7 cellular contexts compared by ENCODE assay signal in genomic region chr2:227482638-227483340, GRCh38. TPM values are rescaled to one million over a fixed set of nuclear protein-coding genes. Genes with fewer than 3 reads are reported as not detected.
A peak's percentile ranks its signal among the peaks of the same experiment; 100 is the strongest.
DNase-seq lines count a peak whose midpoint lies in the region; ATAC-seq and TF ChIP-seq lines count a peak whose summit lies in the region.

No MANE protein-coding gene starts in this region.

- H3K36me3 ChIP-seq in mesenchymal stem cell (ENCODE audit: control insufficient read depth in 1 of 2, insufficient read depth in 2 of 2, low read depth in 1 of 2, low read length in 2 of 2) = no peaks in the 10 kb centered on the region
- no peaks in the 10 kb centered on the region for H3K36me3 ChIP-seq in suprapubic skin
- H3K36me3 ChIP-seq in Caco-2 (ENCODE audit: control insufficient read depth, insufficient read depth, low read length) = no peaks in the 10 kb centered on the region
- H3K36me3 ChIP-seq in gastroesophageal sphincter = no peaks in the 10 kb centered on the region

- H3K27ac ChIP-seq in mesenchymal stem cell (ENCODE audit: low read length, poor library complexity, severe bottlenecking) (no peak overlapping the region), suprapubic skin (no peak overlapping the region), gastroesophageal sphincter (no peak overlapping the region)

- H3K4me3 ChIP-seq in mesenchymal stem cell (ENCODE audit: insufficient read depth in 1 of 2, low read depth in 1 of 2, low read length in 2 of 2) = no peak overlapping the region
- H3K4me3 ChIP-seq in suprapubic skin = no peak overlapping the region
- no peak overlapping the region for H3K4me3 ChIP-seq in Caco-2 (ENCODE audit: low read depth, low read length)
- H3K4me3 ChIP-seq in gastroesophageal sphincter = no peak overlapping the region

- no peaks in the 10 kb centered on the region for H3K9me3 Mint-ChIP-seq in Caco-2 (ENCODE audit: unreplicated experiment)

- H3K27me3 ChIP-seq in mesenchymal stem cell (ENCODE audit: control insufficient read depth in 1 of 2, insufficient read depth in 1 of 2, low read length in 2 of 2) = no peaks in the 10 kb centered on the region
- no peaks in the 10 kb centered on the region for H3K27me3 ChIP-seq in suprapubic skin
- H3K27me3 ChIP-seq in Caco-2 (replicated peaks; ENCODE audit: control insufficient read depth, insufficient read depth, low read length) = no peaks in the 10 kb centered on the region
- H3K27me3 ChIP-seq in gastroesophageal sphincter = no peaks in the 10 kb centered on the region

- H3K18ac ChIP-seq in mesenchymal stem cell (ENCODE audit: low read depth in 1 of 2, low read length in 2 of 2) = no peak overlapping the region

- DNase-seq in NCI-H69 (lab: John Stamatoyannopoulos, UW) (peak; percentile 81), mesenchymal stem cell (no peak), suprapubic skin (ENCODE audit: low spot score in 2 of 2) (no peak), Caco-2 (no peak)

- H3K23ac ChIP-seq in mesenchymal stem cell (ENCODE audit: low read length in 2 of 2) = no peak overlapping the region

- no peak overlapping the region for H3K4ac ChIP-seq in mesenchymal stem cell (ENCODE audit: low read depth in 1 of 2, low read length in 2 of 2)

- CTCF ChIA-PET in Caco-2 (lab: Charles Lee) = no interaction called here

- TF ChIP-seq EP300 in suprapubic skin (IDR thresholded peaks at IDR 0.05) = no peak
- no peak for TF ChIP-seq EP300 in gastroesophageal sphincter (IDR thresholded peaks at IDR 0.05)

- H3K4me3 Mint-ChIP-seq in Caco-2 (ENCODE audit: unreplicated experiment) = no peak overlapping the region

- H3K4me1 ChIP-seq in mesenchymal stem cell (ENCODE audit: control insufficient read depth, insufficient read depth, low read depth, low read length) (no peaks in the 10 kb centered on the region), suprapubic skin (peaks cover 27% of the 10 kb centered on the region), Caco-2 (peaks cover 5% of the 10 kb centered on the region), gastroesophageal sphincter (peaks cover 0 to 50% (median 7%) of the 10 kb centered on the region in 3 donors)

- no CpG with 5 or more reads among the region's 1 CpG for WGBS in mesenchymal stem cell
- 77% methylated on average over 1 of the region's 1 CpG for WGBS in suprapubic skin
- WGBS in gastroesophageal sphincter (ENCODE audit: low coverage in 1 of 2), 2 donors = 84 to 88% methylated on average over 1 of the region's 1 CpG

- H3K4me1 Mint-ChIP-seq in Caco-2 (ENCODE audit: low read depth, unreplicated experiment) = peaks cover 24% of the 10 kb centered on the region

- H3K9me3 ChIP-seq in mesenchymal stem cell (ENCODE audit: control insufficient read depth, low read length) = no peaks in the 10 kb centered on the region
- no peaks in the 10 kb centered on the region for H3K9me3 ChIP-seq in suprapubic skin
- H3K9me3 ChIP-seq in Caco-2 = no peaks in the 10 kb centered on the region
- no peaks in the 10 kb centered on the region for H3K9me3 ChIP-seq in gastroesophageal sphincter

- H2AK5ac ChIP-seq in mesenchymal stem cell (ENCODE audit: low read length, severe bottlenecking) = no peak overlapping the region

- H2AFZ ChIP-seq in mesenchymal stem cell (ENCODE audit: low read depth, low read length) = no peak overlapping the region

- no peak overlapping the region for H3K14ac ChIP-seq in mesenchymal stem cell (ENCODE audit: low read length in 2 of 2)

- H3K79me1 ChIP-seq in mesenchymal stem cell (replicated peaks; ENCODE audit: low read length, poor library complexity, severe bottlenecking) = no peaks in the 10 kb centered on the region

- POLR2A ChIA-PET in Caco-2 (lab: Charles Lee) = no interaction called here

- peaks cover 17% of the 10 kb centered on the region for H3K36me3 Mint-ChIP-seq in Caco-2 (ENCODE audit: insufficient read depth, unreplicated experiment)

- H3K27ac Mint-ChIP-seq in Caco-2 (ENCODE audit: unreplicated experiment) = no peak overlapping the region

- H4K91ac ChIP-seq in mesenchymal stem cell (ENCODE audit: low read length) = no peak overlapping the region

- no peak overlapping the region for H2BK15ac ChIP-seq in mesenchymal stem cell (ENCODE audit: low read depth, poor library complexity, severe bottlenecking)

- no peak overlapping the region for H2BK120ac ChIP-seq in mesenchymal stem cell (ENCODE audit: low read depth, low read length)

- TF ChIP-seq CTCF in suprapubic skin (IDR thresholded peaks at IDR 0.05) (no peak), Caco-2 (IDR thresholded peaks at IDR 0.05; ENCODE audit: insufficient read depth in 1 of 2, low read depth in 1 of 2, low read length in 1 of 2, severe bottlenecking in 1 of 2, unreplicated experiment in 1 of 2) (no peak), gastroesophageal sphincter (IDR thresholded peaks at IDR 0.05) (no peak)

- ATAC-seq in GM18868 (IDR thresholded peaks at IDR 0.05; ENCODE audit: unreplicated experiment) (peak; percentile 90), HG02642 (IDR thresholded peaks at IDR 0.05; ENCODE audit: poor library complexity, unreplicated experiment) (peak; percentile 70), gastroesophageal sphincter (no peak)

- no peak overlapping the region for H4K8ac ChIP-seq in mesenchymal stem cell (ENCODE audit: low read length)

- intact Hi-C loops in Caco-2 (cut with micrococcal nuclease; ENCODE audit: unreplicated experiment) = no loop called here

- TF ChIP-seq POLR2A in suprapubic skin (IDR thresholded peaks at IDR 0.05) = no peak
- TF ChIP-seq POLR2A in gastroesophageal sphincter (IDR thresholded peaks at IDR 0.05) = no peak

- H3K4me2 ChIP-seq in mesenchymal stem cell (ENCODE audit: low read length, poor library complexity, severe bottlenecking) = no peak overlapping the region

- peak overlapping the region; percentile 27 for H3K9ac ChIP-seq in mesenchymal stem cell (ENCODE audit: low read length)

- BruUV-seq in Caco-2 (replicated peaks; lab: Mats Ljungman, UMichigan) = no TSS peak

- H3K27me3 Mint-ChIP-seq in Caco-2 (ENCODE audit: insufficient read depth, unreplicated experiment) = no peaks in the 10 kb centered on the region

- H2BK5ac ChIP-seq in mesenchymal stem cell (ENCODE audit: low read depth, low read length, poor library complexity, severe bottlenecking) = no peak overlapping the region

- no peak overlapping the region for H2BK12ac ChIP-seq in mesenchymal stem cell (ENCODE audit: low read length in 2 of 2)

RNA-seq across cellular contexts. Expression of gene AGFG1, which starts 10.8 kb away (rescaled TPM):
- 33.6 TPM for polyA plus RNA-seq in mesenchymal stem cell (2013, experiment 1 of 2)
- 33.5 TPM for polyA plus RNA-seq in mesenchymal stem cell (2013, experiment 2 of 2)
- total RNA-seq in suprapubic skin = 10 to 100 TPM; 41.0 to 60.3 (median 55.0) TPM
- total RNA-seq in Caco-2 (2022) = 73.1 and 73.2 TPM in 2 replicates
- total RNA-seq in gastroesophageal sphincter = 10 to 100 TPM; 26.0 to 73.1 (median 53.0) TPM
